8 cellular contexts compared by ENCODE assay signal in genomic region chr15:90062729-90063684, GRCh38. TPM values are rescaled to one million over a fixed set of nuclear protein-coding genes. Genes with fewer than 3 reads are reported as not detected.
A peak's percentile ranks its signal among the peaks of the same experiment; 100 is the strongest.
DNase-seq lines count a peak whose midpoint lies in the region; ATAC-seq, FAIRE-seq and TF ChIP-seq lines count a peak whose summit lies in the region.

No MANE protein-coding gene starts in this region.

- peaks cover 47% of the 10 kb centered on the region for H3K79me2 ChIP-seq in DOHH2 (ENCODE audit: control insufficient read depth, low read length)

- H3K4me3 ChIP-seq in DOHH2 (ENCODE audit: low read length) (peak overlapping the region; percentile 68), Panc1 (ENCODE audit: low read depth in 2 of 2, low read length in 2 of 2) (no peak overlapping the region), esophagus squamous epithelium (no peak overlapping the region), prostate gland (no peak overlapping the region), small intestine (ENCODE audit: low read depth in 1 of 2, low read length in 2 of 2) (no peak overlapping the region)

- no TSS peak for BruUV-seq in Panc1 (replicated peaks; lab: Mats Ljungman, UMichigan)

- ATAC-seq in Panc1 (peak; percentile 18; the same call in 1 of the 2 replicates), omental fat pad (ENCODE audit: low FRiP score) (no peak)

- H3F3A ChIP-seq in DOHH2 (ENCODE audit: control insufficient read depth, insufficient read depth): peaks cover 15% of the 10 kb centered on the region

- H4K20me1 ChIP-seq in DOHH2 (ENCODE audit: control insufficient read depth, insufficient read depth, low read depth, low read length): no peaks in the 10 kb centered on the region

- CTCF ChIA-PET in Panc1 (lab: Charles Lee): interaction anchor here (0.6 kb wide), 1 partner anchor 169 kb away, joined by 4 read pairs; no protein-coding TSS in a partner anchor

- H3K4me1 ChIP-seq in DOHH2 (ENCODE audit: control insufficient read depth, low read length): peaks cover 77% of the 10 kb centered on the region
- H3K4me1 ChIP-seq in Panc1 (ENCODE audit: control insufficient read depth, insufficient read depth, low read length): peaks cover 26% of the 10 kb centered on the region
- peaks cover 45 to 87% (median 52%) of the 10 kb centered on the region in 3 donors for H3K4me1 ChIP-seq in esophagus squamous epithelium
- peaks cover 18% of the 10 kb centered on the region for H3K4me1 ChIP-seq in prostate gland (replicated peaks)
- H3K4me1 ChIP-seq in small intestine (ENCODE audit: control insufficient read depth in 2 of 2, insufficient read depth in 1 of 2, low read depth in 1 of 2, low read length in 1 of 2): peaks cover 0 to 22% of the 10 kb centered on the region in 2 donors

- 71 to 74% methylated on average over 14 to 16 of the region's 28 CpGs for WGBS in esophagus squamous epithelium, 2 donors
- WGBS in prostate gland: 61% methylated on average over 26 of the region's 28 CpGs
- whole genome bisulfite sequencing in small intestine, 3 donors: 37 to 59% (median 49%) methylated on average over 26 to 28 of the region's 28 CpGs

- no peaks in the 10 kb centered on the region for H3K9me2 ChIP-seq in DOHH2 (replicated peaks; ENCODE audit: control insufficient read depth, low read length)

- no peaks in the 10 kb centered on the region for H3K9me3 ChIP-seq in DOHH2 (ENCODE audit: control insufficient read depth, insufficient read depth, low read length)
- no peaks in the 10 kb centered on the region for H3K9me3 ChIP-seq in Panc1 (ENCODE audit: control insufficient read depth, insufficient read depth, low read depth, low read length)
- no peaks in the 10 kb centered on the region for H3K9me3 ChIP-seq in esophagus squamous epithelium
- no peaks in the 10 kb centered on the region for H3K9me3 ChIP-seq in prostate gland
- no peaks in the 10 kb centered on the region for H3K9me3 ChIP-seq in small intestine (ENCODE audit: control insufficient read depth, low read depth)

- H3K27me3 ChIP-seq in DOHH2 (ENCODE audit: control insufficient read depth, low read length) (no peaks in the 10 kb centered on the region), Panc1 (ENCODE audit: control insufficient read depth, insufficient read depth, low read length) (no peaks in the 10 kb centered on the region), esophagus squamous epithelium (no peaks in the 10 kb centered on the region), prostate gland (replicated peaks; ENCODE audit: insufficient read depth) (no peaks in the 10 kb centered on the region), small intestine (ENCODE audit: control insufficient read depth in 2 of 2, insufficient read depth in 2 of 2, low read length in 2 of 2) (no peaks in the 10 kb centered on the region)

- peak overlapping the region; percentile 95 for H3K4me2 ChIP-seq in DOHH2 (ENCODE audit: low read length)

- TF ChIP-seq CTCF in DOHH2 (IDR thresholded peaks at IDR 0.05; ENCODE audit: low read depth, low read length, poor library complexity, severe bottlenecking): no peak
- TF ChIP-seq CTCF in Panc1 (IDR thresholded peaks at IDR 0.05): no peak
- TF ChIP-seq CTCF in esophagus squamous epithelium (IDR thresholded peaks at IDR 0.05): no peak
- TF ChIP-seq CTCF in prostate gland (IDR thresholded peaks at IDR 0.05): no peak
- no peak for TF ChIP-seq CTCF in omental fat pad (IDR thresholded peaks at IDR 0.05)

- no peak for FAIRE-seq in small intestine (lab: Jason Lieb, UNC)

- POLR2A ChIA-PET in Panc1 (lab: Charles Lee): no interaction called here

- H3K27ac ChIP-seq in DOHH2 (ENCODE audit: low read depth, low read length): peak overlapping the region; percentile 91
- no peak overlapping the region; the same call in 1 of the 2 replicates for H3K27ac ChIP-seq in Panc1 (ENCODE audit: low read length)
- H3K27ac ChIP-seq in esophagus squamous epithelium: peak overlapping the region; percentile 77 to 85 (median 82)
- peak overlapping the region; percentile 52 to 73 for H3K27ac ChIP-seq in prostate gland
- peak overlapping the region in 1 of 2 donors; percentile 94 for H3K27ac ChIP-seq in small intestine (ENCODE audit: low read depth in 1 of 2, low read length in 1 of 2)

- DNase-seq in Panc1 (ENCODE audit: low read depth, low spot score): no peak
- no peak for DNase-seq in esophagus squamous epithelium (lab: John Stamatoyannopoulos, UW)
- no peak for DNase-seq in prostate gland (ENCODE audit: low spot score)
- no peak for DNase-seq in HuH-7 (ENCODE audit: low spot score)
- no peak for DNase-seq in small intestine
- no peak for DNase-seq in cerebellar cortex (ENCODE audit: low spot score)
- DNase-seq in omental fat pad (ENCODE audit: low spot score): no peak

- intact Hi-C loops in Panc1 (cut with micrococcal nuclease; ENCODE audit: unreplicated experiment) (no loop called here), esophagus squamous epithelium (cut with DNase I) (no loop called here), prostate gland (cut with DNase I) (loop anchor here (5.0 kb wide), 1 partner anchor 56 kb away; no protein-coding TSS in a partner anchor)

- TF ChIP-seq POLR2A in esophagus squamous epithelium (IDR thresholded peaks at IDR 0.05) (no peak), prostate gland (IDR thresholded peaks at IDR 0.05) (no peak)

- in situ Hi-C loops in Panc1 (cut with HindIII; ENCODE audit: low pct_unique_long_range_greater_than_20kb, low sequenced_read_pairs): no loop called here

- H3K36me3 ChIP-seq in DOHH2 (ENCODE audit: control insufficient read depth, low read length) (peaks cover 8% of the 10 kb centered on the region), Panc1 (ENCODE audit: control insufficient read depth, insufficient read depth, low read length) (no peaks in the 10 kb centered on the region), esophagus squamous epithelium (peaks cover 0 to 11% (median 10%) of the 10 kb centered on the region in 3 donors), prostate gland (no peaks in the 10 kb centered on the region), small intestine (ENCODE audit: control insufficient read depth in 2 of 2, insufficient read depth in 2 of 2, low read length in 2 of 2) (peaks cover 0 to 10% of the 10 kb centered on the region in 2 donors)

RNA-seq across cellular contexts. Expression of gene IDH2, which starts 39.3 kb away (rescaled TPM):
- 197 TPM for total RNA-seq in Panc1 (2021; ENCODE audit: unreplicated experiment)
- 331 TPM for polyA plus RNA-seq in Panc1 (2012; ENCODE audit: insufficient read length)
- total RNA-seq in esophagus squamous epithelium: 100 to 1,000 TPM in 2 of 4 donors, 10 to 100 TPM in 2; 60.7 to 155 (median 103) TPM
- 100 to 1,000 TPM in 1 of 2 donors, 10 to 100 TPM in 1; 98.1 to 190 TPM for total RNA-seq in prostate gland
- 100 to 1,000 TPM in 1 of 3 donors, 10 to 100 TPM in 2; 26.8 to 285 (median 43.2) TPM for polyA plus RNA-seq in small intestine
- 10 to 100 TPM; 24.9 to 43.7 (median 35.2) TPM for total RNA-seq in omental fat pad
